In genomic region chr4:137651128-137651527, GRCh38 we compare ENCODE assay signal across 19 cellular contexts.
DNase-seq lines count a peak whose midpoint lies in the region; ATAC-seq and TF ChIP-seq lines count a peak whose summit lies in the region.
"Had no signal": no experiment of that assay in that cellular context is flagged by ENCODE, and none has a peak within 500 bp of the region (broad histone marks: within the 10 kb centered on the region; RNA-seq: fewer than 3 reads in every experiment).

No MANE protein-coding gene starts in this region.

- H3K36me3 ChIP-seq in MG63 (no peaks in the 10 kb centered on the region), kidney epithelial cell (ENCODE audit: control insufficient read depth, insufficient read depth, low read length) (no peaks in the 10 kb centered on the region)
- H3K36me3 ChIP-seq: HAP-1, left lung had no signal

- H3K4me3 ChIP-seq in MG63 (no peak overlapping the region), kidney epithelial cell (ENCODE audit: low read depth, low read length) (no peak overlapping the region)
- H3K4me3 ChIP-seq: HAP-1, left lung had no signal

- TF ChIP-seq CTCF in kidney epithelial cell (IDR thresholded peaks at IDR 0.05; ENCODE audit: insufficient read depth, low read length, poor library complexity, severe bottlenecking): no peak

- DNase-seq in AG20443 (ENCODE audit: low spot score) (peak; percentile 15), MG63 (peak; percentile 3), astrocyte of the hippocampus (ENCODE audit: low read depth, low spot score) (peak; percentile 81), kidney epithelial cell (ENCODE audit: low read depth) (peak; percentile 51), T-helper 2 cell (no peak), T-helper 1 cell (no peak), NCI-H82 (lab: John Stamatoyannopoulos, UW) (no peak)
- DNase-seq: activated CD4-positive, alpha-beta T cell treated with anti-CD3 and anti-CD28 coated beads for 48 hours; activated effector memory CD4-positive, alpha-beta T cell treated with anti-CD3 and anti-CD28 coated beads, Interleukin-2, amount 50 U/mL, for 16 hours; amniotic stem cell; CD8-positive, alpha-beta memory T cell; left lung; NCI-H146; NCI-H748 treated with DMSO at 0.1 percent for 48 hours; nucleus accumbens; T-helper 9 cell had no signal

- H3K9me3 ChIP-seq in MG63: no peaks in the 10 kb centered on the region; the same call in 1 of the 2 replicates
- H3K9me3 ChIP-seq: HAP-1, left lung had no signal

- ATAC-seq in GM21723 (IDR thresholded peaks at IDR 0.05; ENCODE audit: unreplicated experiment): no peak
- ATAC-seq: left lung; stimulated activated memory B cell treated with anti-CD40 and anti-IgM and Interleukin-4, amounts not matched to agents 10 μg/mL and 1 μg/mL and 100 μg/mL, for 72 hours had no signal

- no peaks in the 10 kb centered on the region for H3K27me3 ChIP-seq in MG63
- H3K27me3 ChIP-seq in kidney epithelial cell (ENCODE audit: control insufficient read depth, insufficient read depth, low read length): no peaks in the 10 kb centered on the region
- H3K27me3 ChIP-seq: left lung had no signal

Comparison
In these comparisons a context has a peak if more than half of its experiments do, and no peak if none do; other contexts are left out.
1. DNase-seq: peak in AG20443 (single experiment), MG63 (single experiment), astrocyte of the hippocampus (single experiment) and kidney epithelial cell (single experiment); none in T-helper 2 cell (0 of 5), T-helper 1 cell (0 of 5) and NCI-H82 (single experiment).